In genomic region chr3:170614214-170614966, GRCh38 we compare ENCODE assay signal across 10 cellular contexts. TPM values are rescaled to one million over a fixed set of nuclear protein-coding genes. Genes with fewer than 3 reads are reported as not detected.
DNase-seq lines count a peak whose midpoint lies in the region; ATAC-seq and TF ChIP-seq lines count a peak whose summit lies in the region.
"Had no signal": no experiment of that assay in that cellular context is flagged by ENCODE, and none has a peak within 500 bp of the region (broad histone marks: within the 10 kb centered on the region; RNA-seq: fewer than 3 reads in every experiment).

No MANE protein-coding gene starts in this region.

- POLR2A ChIA-PET in HCT116 (lab: Charles Lee) (no interaction called here), SK-N-SH (lab: Yijun Ruan, JAX) (no interaction called here)
- POLR2A ChIA-PET in activated CD8-positive, alpha-beta T cell treated with anti-CD3 and anti-CD28 coated beads, Interleukin-2, amount 10 ng/mL, durations not matched to agents 7 days and 5 days (lab: Charles Lee): interaction anchor here (0.6 kb wide), 1 partner anchor 752 kb away, joined by 5 read pairs; no protein-coding TSS in a partner anchor

- 44% methylated on average over 5 of the region's 5 CpGs for WGBS in SK-N-SH (ENCODE audit: low lambda C conversion rate)

- peaks cover 0 to 6% of the 10 kb centered on the region in 2 experiments; a peak in 2 of 4 replicates for H3K4me1 ChIP-seq in HCT116 (ENCODE audit: control insufficient read depth in 1 of 2, insufficient read depth in 2 of 2, low read length in 2 of 2)
- peaks cover 0 to 8% of the 10 kb centered on the region in 2 experiments; a peak in 3 of 4 replicates for H3K4me1 ChIP-seq in SK-N-SH (ENCODE audit: control insufficient read depth in 1 of 2, insufficient read depth in 2 of 2, low read depth in 1 of 2, low read length in 1 of 2)
- H3K4me1 ChIP-seq: Peyer's patch had no signal

- H2AFZ ChIP-seq in HCT116 (ENCODE audit: low read depth, low read length, poor library complexity, severe bottlenecking) (no peak overlapping the region), SK-N-SH (ENCODE audit: low read depth) (no peak overlapping the region)

- H3F3A ChIP-seq in SK-N-SH (replicated peaks; ENCODE audit: insufficient read depth): no peaks in the 10 kb centered on the region

- intact Hi-C loops in HCT116 (cut with micrococcal nuclease): no loop called here
- intact Hi-C loops in sciatic nerve (cut with DNase I): no loop called here

- no peaks in the 10 kb centered on the region for H3K9me3 ChIP-seq in HCT116 (ENCODE audit: control insufficient read depth in 1 of 2, insufficient read depth in 1 of 2, low read depth in 1 of 2, low read length in 2 of 2)
- no peaks in the 10 kb centered on the region for H3K9me3 ChIP-seq in SK-N-SH
- H3K9me3 ChIP-seq: Peyer's patch had no signal

- H3K27me3 ChIP-seq in HCT116 (ENCODE audit: insufficient read depth, low read length) (no peaks in the 10 kb centered on the region), SK-N-SH (ENCODE audit: insufficient read depth) (no peaks in the 10 kb centered on the region)
- H3K27me3 ChIP-seq: Peyer's patch had no signal

- TF ChIP-seq RAD21 in HCT116 (IDR thresholded peaks at IDR 0.05; ENCODE audit: low read depth): no peak
- no peak for TF ChIP-seq RAD21 in SK-N-SH (IDR thresholded peaks at IDR 0.05; ENCODE audit: low read length)

- H3K4me2 ChIP-seq in HCT116 (ENCODE audit: low read length) (no peak overlapping the region; the same call in 1 of the 2 replicates), SK-N-SH (peak overlapping the region; percentile 36; the same call in 1 of the 2 replicates)

- no peaks in the 10 kb centered on the region for H3K4me1 Mint-ChIP-seq in immature natural killer cell
- H3K4me1 Mint-ChIP-seq in activated CD8-positive, alpha-beta T cell treated with anti-CD3 and anti-CD28 coated beads, Interleukin-2, amount 10 ng/mL, durations not matched to agents 7 days and 5 days (ENCODE audit: low read depth): no peaks in the 10 kb centered on the region
- no peaks in the 10 kb centered on the region for H3K4me1 Mint-ChIP-seq in activated T-cell treated with anti-CD3 and anti-CD28 coated beads, Interleukin-2, amount 50 U/mL, for 4 hours (ENCODE audit: low read depth)

- H3K79me2 ChIP-seq in HCT116 (ENCODE audit: insufficient read depth, low read length) (no peaks in the 10 kb centered on the region), SK-N-SH (ENCODE audit: insufficient read depth) (no peaks in the 10 kb centered on the region)

- H3K36me3 ChIP-seq in HCT116 (ENCODE audit: control insufficient read depth in 1 of 2, insufficient read depth in 2 of 2, low read length in 2 of 2): no peaks in the 10 kb centered on the region
- no peaks in the 10 kb centered on the region for H3K36me3 ChIP-seq in SK-N-SH (replicated peaks in 1 of 2; ENCODE audit: control insufficient read depth in 1 of 2, insufficient read depth in 2 of 2, low read length in 1 of 2)
- H3K36me3 ChIP-seq: Peyer's patch had no signal

- H3K27ac Mint-ChIP-seq in immature natural killer cell: no peak overlapping the region
- H3K27ac Mint-ChIP-seq in activated CD8-positive, alpha-beta T cell treated with anti-CD3 and anti-CD28 coated beads, Interleukin-2, amount 10 ng/mL, durations not matched to agents 7 days and 5 days: no peak overlapping the region

- H4K20me1 ChIP-seq in HCT116 (ENCODE audit: insufficient read depth) (no peaks in the 10 kb centered on the region), SK-N-SH (ENCODE audit: insufficient read depth) (no peaks in the 10 kb centered on the region)

- TF ChIP-seq CTCF in HCT116 (IDR thresholded peaks at IDR 0.05 in 2 of 3, conservative IDR thresholded peaks at IDR 0.05 in 1 of 3; ENCODE audit: borderline replicate concordance in 1 of 3, insufficient read depth in 1 of 3, low read depth in 2 of 3, low read length in 2 of 3) (no peak; a peak in 1 of 6 replicates), SK-N-SH (IDR thresholded peaks at IDR 0.05) (no peak), fibroblast of villous mesenchyme (IDR thresholded peaks at IDR 0.05; ENCODE audit: insufficient read depth, low read depth, low read length) (no peak)

- H3K27ac ChIP-seq in HCT116 (ENCODE audit: low read depth, low read length) (no peak overlapping the region), SK-N-SH (ENCODE audit: low read depth in 2 of 2, low read length in 1 of 2) (peak overlapping the region in 1 of 2 experiments; percentile 53; a peak in 2 of 4 replicates)
- H3K27ac ChIP-seq: Peyer's patch had no signal

- ATAC-seq in HCT116 (no peak), sciatic nerve (peak; percentile 85), HG03460 (IDR thresholded peaks at IDR 0.05; ENCODE audit: unreplicated experiment) (no peak)
- no peak for ATAC-seq in activated CD8-positive, alpha-beta T cell treated with anti-CD3 and anti-CD28 coated beads, Interleukin-2, amount 10 ng/mL, durations not matched to agents 7 days and 5 days
- ATAC-seq in activated T-cell treated with anti-CD3 and anti-CD28 coated beads, Interleukin-2, amount 50 U/mL, for 4 hours: no peak

- H3K4me3 ChIP-seq in HCT116 (replicated peaks in 1 of 2; ENCODE audit: low read depth in 1 of 2, low read length in 2 of 2) (no peak overlapping the region), SK-N-SH (ENCODE audit: low read depth in 2 of 2, low read length in 1 of 2) (no peak overlapping the region), fibroblast of villous mesenchyme (ENCODE audit: low read depth, low read length) (no peak overlapping the region)
- H3K4me3 ChIP-seq: Peyer's patch had no signal

- peaks cover 6 to 19% (median 7%) of the 10 kb centered on the region in 3 donors for H3K27me3 Mint-ChIP-seq in immature natural killer cell (ENCODE audit: low read depth in 3 of 3)
- peaks cover 7% of the 10 kb centered on the region for H3K27me3 Mint-ChIP-seq in activated CD8-positive, alpha-beta T cell treated with anti-CD3 and anti-CD28 coated beads, Interleukin-2, amount 10 ng/mL, durations not matched to agents 7 days and 5 days (ENCODE audit: low read depth)
- peaks cover 9% of the 10 kb centered on the region for H3K27me3 Mint-ChIP-seq in activated T-cell treated with anti-CD3 and anti-CD28 coated beads, Interleukin-2, amount 50 U/mL, for 4 hours (ENCODE audit: low read depth)

- no peak for TF ChIP-seq POLR2A in HCT116 (IDR thresholded peaks at IDR 0.05; ENCODE audit: borderline replicate concordance, extremely low read depth, insufficient read depth, insufficient read length)

- H3K4me3 Mint-ChIP-seq in immature natural killer cell: no peak overlapping the region
- no peak overlapping the region for H3K4me3 Mint-ChIP-seq in activated CD8-positive, alpha-beta T cell treated with anti-CD3 and anti-CD28 coated beads, Interleukin-2, amount 10 ng/mL, durations not matched to agents 7 days and 5 days
- no peak overlapping the region for H3K4me3 Mint-ChIP-seq in activated T-cell treated with anti-CD3 and anti-CD28 coated beads, Interleukin-2, amount 50 U/mL, for 4 hours

- H3K9ac ChIP-seq in HCT116 (ENCODE audit: low read length): no peak overlapping the region
- H3K9ac ChIP-seq in SK-N-SH: no peak overlapping the region

- H3K9me3 Mint-ChIP-seq in immature natural killer cell: no peaks in the 10 kb centered on the region
- no peaks in the 10 kb centered on the region for H3K9me3 Mint-ChIP-seq in activated CD8-positive, alpha-beta T cell treated with anti-CD3 and anti-CD28 coated beads, Interleukin-2, amount 10 ng/mL, durations not matched to agents 7 days and 5 days (ENCODE audit: insufficient read depth)
- H3K9me3 Mint-ChIP-seq in activated T-cell treated with anti-CD3 and anti-CD28 coated beads, Interleukin-2, amount 50 U/mL, for 4 hours: no peaks in the 10 kb centered on the region

- BruUV-seq in HCT116 (replicated peaks; lab: Mats Ljungman, UMichigan): no TSS peak

- H3K9me2 ChIP-seq in HCT116 (ENCODE audit: insufficient read depth) (no peaks in the 10 kb centered on the region), SK-N-SH (no peaks in the 10 kb centered on the region)

- H3K36me3 Mint-ChIP-seq in immature natural killer cell: no peaks in the 10 kb centered on the region
- no peaks in the 10 kb centered on the region for H3K36me3 Mint-ChIP-seq in activated CD8-positive, alpha-beta T cell treated with anti-CD3 and anti-CD28 coated beads, Interleukin-2, amount 10 ng/mL, durations not matched to agents 7 days and 5 days (ENCODE audit: low read depth)
- H3K36me3 Mint-ChIP-seq in activated T-cell treated with anti-CD3 and anti-CD28 coated beads, Interleukin-2, amount 50 U/mL, for 4 hours (ENCODE audit: insufficient read depth): no peaks in the 10 kb centered on the region

- no peak for TF ChIP-seq EP300 in SK-N-SH (IDR thresholded peaks at IDR 0.05; ENCODE audit: borderline replicate concordance in 1 of 2, low read depth in 1 of 2, low read length in 1 of 2)

- peak; percentile 6 for DNase-seq in HCT116 (ENCODE audit: low read depth, low spot score)
- DNase-seq in SK-N-SH: no peak
- DNase-seq in fibroblast of villous mesenchyme (ENCODE audit: low read depth): peak; percentile 85
- no peak for DNase-seq in sciatic nerve (ENCODE audit: low spot score)
- no peak for DNase-seq in immature natural killer cell
- DNase-seq in activated CD8-positive, alpha-beta T cell treated with anti-CD3 and anti-CD28 coated beads, Interleukin-2, amount 10 ng/mL, durations not matched to agents 7 days and 5 days: no peak
- DNase-seq in activated T-cell treated with anti-CD3 and anti-CD28 coated beads, Interleukin-2, amount 50 U/mL, for 4 hours: no peak
- DNase-seq: activated naive CD4-positive, alpha-beta T cell treated with anti-CD3 and anti-CD28 coated beads, Interleukin-2, amount 50 U/mL, for 16 hours had no signal

- CTCF ChIA-PET in HCT116 (lab: Charles Lee) (interaction anchor here (1.5 kb wide), 1 partner anchor 85 kb away, joined by 3 read pairs; no protein-coding TSS in a partner anchor), SK-N-SH (lab: Yijun Ruan, JAX) (no interaction called here)
- CTCF ChIA-PET in activated CD8-positive, alpha-beta T cell treated with anti-CD3 and anti-CD28 coated beads, Interleukin-2, amount 10 ng/mL, durations not matched to agents 7 days and 5 days (lab: Charles Lee): interaction anchor here (1.2 kb wide), 1 partner anchor 116 kb away, joined by 3 read pairs; no protein-coding TSS in a partner anchor

- RAD21 ChIA-PET in HCT116 (lab: Charles Lee; ENCODE audit: low non-redundant PET in 1 of 2, low total read pairs in 2 of 2, uncharacterized antibody in 2 of 2, unreplicated experiment in 2 of 2): no interaction called here

TF ChIP-seq in HCT116, 20 proteins besides CTCF, POLR2A, EP300 and RAD21 (continues in another document):
- no peak for TF ChIP-seq EGR1 (IDR thresholded peaks at IDR 0.05; ENCODE audit: low read depth)

RNA-seq across cellular contexts. Expression of gene SLC7A14, which starts 28.5 kb away (rescaled TPM):
- total RNA-seq in HCT116 (2021; ENCODE audit: unreplicated experiment): not detected
- polyA plus RNA-seq in HCT116 (2012): not detected in 2 replicates
- 2.5 and 2.7 TPM in 2 replicates for polyA plus RNA-seq in SK-N-SH (2012; rRNA removed)
- polyA plus RNA-seq in SK-N-SH (2012; cell fraction: cytosol; rRNA removed): 2.3 and 3.0 TPM in 2 replicates
- 1.4 and 2.2 TPM in 2 replicates for polyA plus RNA-seq in SK-N-SH (2012; cell fraction: nucleus; rRNA removed)
- total RNA-seq in fibroblast of villous mesenchyme: 1.6 and 2.2 TPM in 2 replicates
- total RNA-seq in sciatic nerve: 0.04 TPM
- not detected for polyA plus RNA-seq in immature natural killer cell
- total RNA-seq in activated CD8-positive, alpha-beta T cell treated with anti-CD3 and anti-CD28 coated beads, Interleukin-2, amount 10 ng/mL, durations not matched to agents 7 days and 5 days: not detected
- not detected for total RNA-seq in activated T-cell treated with anti-CD3 and anti-CD28 coated beads, Interleukin-2, amount 50 U/mL, for 4 hours

Comparison
In these comparisons a context has a peak if more than half of its experiments do, and no peak if none do; other contexts are left out.
1. DNase-seq: peak in HCT116 (single experiment) and fibroblast of villous mesenchyme (single experiment); none in SK-N-SH (single experiment), sciatic nerve (single experiment), immature natural killer cell (0 of 3), activated CD8-positive, alpha-beta T cell treated with anti-CD3 and anti-CD28 coated beads, Interleukin-2, amount 10 ng/mL, durations not matched to agents 7 days and 5 days (single experiment) and activated T-cell treated with anti-CD3 and anti-CD28 coated beads, Interleukin-2, amount 50 U/mL, for 4 hours (single experiment).
2. Of the 11 proteins assayed by ChIP-seq in both SK-N-SH and HCT116: peak only in SK-N-SH: REST and YY1; only in HCT116: none; in both: JUND; in neither: 8.